10 cellular contexts compared by ENCODE assay signal in the genomic region with DNA sequence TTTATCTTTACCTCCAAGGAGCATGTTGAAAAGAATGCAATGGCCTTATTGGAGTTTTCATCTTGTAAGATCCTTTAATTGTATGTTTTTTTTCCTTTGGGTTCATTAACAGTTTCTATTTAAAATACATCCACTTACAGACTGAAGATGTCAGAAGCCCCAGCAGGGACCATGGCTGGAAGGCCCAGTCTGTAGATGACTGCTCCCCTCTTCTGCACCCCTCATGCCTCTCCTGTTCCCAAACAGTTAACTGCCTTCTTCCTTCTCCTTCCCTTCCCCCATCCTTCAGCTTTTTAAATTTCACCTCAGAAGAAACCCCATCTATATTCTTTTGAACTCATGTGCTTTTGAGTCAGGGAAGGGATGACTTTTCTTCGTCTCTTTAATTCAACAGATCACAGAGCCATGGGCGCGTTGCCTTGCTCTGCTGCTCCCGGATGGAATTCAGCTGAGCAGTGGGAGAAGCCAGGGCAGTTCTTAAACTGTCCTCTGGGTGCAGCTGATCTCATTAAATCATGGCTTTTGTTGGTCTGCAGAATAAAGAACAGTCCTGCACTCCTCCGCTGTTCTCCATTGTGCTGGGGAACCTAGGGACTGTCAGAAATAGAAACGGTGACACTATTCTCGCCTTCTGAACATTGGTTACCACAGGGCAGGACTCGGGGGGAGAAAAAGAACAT.
DNase-seq lines count a peak whose midpoint lies in the region; ATAC-seq and TF ChIP-seq lines count a peak whose summit lies in the region.
"Had no signal": no experiment of that assay in that cellular context is flagged by ENCODE, and none has a peak within 500 bp of the region (broad histone marks: within the 10 kb centered on the region; RNA-seq: fewer than 3 reads in every experiment).

No MANE protein-coding gene starts in this region.

- H3K4me1 Mint-ChIP-seq in WTC11 (peaks cover 8% of the 10 kb centered on the region), neural progenitor cell (peaks cover 9% of the 10 kb centered on the region), Caco-2 (ENCODE audit: low read depth, unreplicated experiment) (no peaks in the 10 kb centered on the region)

- DNase-seq in EL (peak; percentile 14), WTC11 (ENCODE audit: low spot score) (peak; percentile 20), head of caudate nucleus (peak in 32 of 42 donors; percentile 7 to 64 (median 32)), neural progenitor cell (ENCODE audit: low spot score) (peak; percentile 78), Caco-2 (no peak), hippocampal formation (lab: John Stamatoyannopoulos, UW) (no peak), esophagus muscularis mucosa (ENCODE audit: extremely low spot score) (no peak)
- DNase-seq: NCI-H2107 had no signal

- no peaks in the 10 kb centered on the region for H3K79me2 ChIP-seq in neural progenitor cell (ENCODE audit: low read depth)

- no peak overlapping the region for H3K4me3 ChIP-seq in neural progenitor cell
- no peak overlapping the region for H3K4me3 ChIP-seq in Caco-2 (ENCODE audit: low read depth, low read length)
- H3K4me3 ChIP-seq in esophagus muscularis mucosa: no peak overlapping the region
- H3K4me3 ChIP-seq: SK-N-MC had no signal

- peaks cover 9% of the 10 kb centered on the region for H3K9me3 Mint-ChIP-seq in WTC11
- peaks cover 3% of the 10 kb centered on the region for H3K9me3 Mint-ChIP-seq in neural progenitor cell
- H3K9me3 Mint-ChIP-seq in Caco-2 (ENCODE audit: unreplicated experiment): no peaks in the 10 kb centered on the region

- H3K9ac ChIP-seq in neural progenitor cell: no peak overlapping the region

- H3K36me3 ChIP-seq in neural progenitor cell: no peaks in the 10 kb centered on the region
- H3K36me3 ChIP-seq in Caco-2 (ENCODE audit: control insufficient read depth, insufficient read depth, low read length): no peaks in the 10 kb centered on the region
- H3K36me3 ChIP-seq in esophagus muscularis mucosa: peaks cover 0 to 3% (median 0%) of the 10 kb centered on the region in 4 donors

- H3K4me3 Mint-ChIP-seq in WTC11 (no peak overlapping the region), neural progenitor cell (peak overlapping the region; percentile 15), Caco-2 (ENCODE audit: unreplicated experiment) (no peak overlapping the region)

- H3K27ac ChIP-seq in neural progenitor cell (peak overlapping the region; percentile 76), esophagus muscularis mucosa (replicated peaks in 1 of 4) (no peak overlapping the region)
- H3K27ac ChIP-seq: SK-N-MC had no signal

- CTCF ChIA-PET in WTC11 (lab: Charles Lee) (interaction anchor here (1.2 to 1.5 kb wide), 6 partner anchors 8 to 71 kb away, joined by 3 to 9 read pairs (median 4); partner anchors contain the start of gene EIF1B), Caco-2 (lab: Charles Lee) (no interaction called here)

- H3F3A ChIP-seq in neural progenitor cell (ENCODE audit: low read depth): peaks cover 8% of the 10 kb centered on the region

- peak overlapping the region; percentile 71 for H3K4me2 ChIP-seq in neural progenitor cell

- H3K27me3 Mint-ChIP-seq in WTC11 (ENCODE audit: low read depth) (no peaks in the 10 kb centered on the region), neural progenitor cell (ENCODE audit: insufficient read depth, low read depth) (no peaks in the 10 kb centered on the region), Caco-2 (ENCODE audit: insufficient read depth, unreplicated experiment) (no peaks in the 10 kb centered on the region)

- TF ChIP-seq CTCF in WTC11 (IDR thresholded peaks at IDR 0.05) (no peak), neural progenitor cell (IDR thresholded peaks at IDR 0.05) (peak; percentile 54), Caco-2 (IDR thresholded peaks at IDR 0.05; ENCODE audit: insufficient read depth in 1 of 2, low read depth in 1 of 2, low read length in 1 of 2, severe bottlenecking in 1 of 2, unreplicated experiment in 1 of 2) (peak in 1 of 2 experiments; percentile 17), esophagus muscularis mucosa (IDR thresholded peaks at IDR 0.05) (peak in 1 of 3 experiments; percentile 5)

- H3K27me3 ChIP-seq in neural progenitor cell: no peaks in the 10 kb centered on the region
- H3K27me3 ChIP-seq in Caco-2 (replicated peaks; ENCODE audit: control insufficient read depth, insufficient read depth, low read length): no peaks in the 10 kb centered on the region; the same call in 1 of the 2 replicates
- H3K27me3 ChIP-seq in esophagus muscularis mucosa: no peaks in the 10 kb centered on the region

- TF ChIP-seq POLR2A in esophagus muscularis mucosa (IDR thresholded peaks at IDR 0.05; ENCODE audit: low read depth): no peak

- H4K20me1 ChIP-seq in neural progenitor cell (ENCODE audit: low read depth): no peaks in the 10 kb centered on the region

- no peaks in the 10 kb centered on the region for H3K36me3 Mint-ChIP-seq in WTC11
- no peaks in the 10 kb centered on the region for H3K36me3 Mint-ChIP-seq in neural progenitor cell
- no peaks in the 10 kb centered on the region for H3K36me3 Mint-ChIP-seq in Caco-2 (ENCODE audit: insufficient read depth, unreplicated experiment)

- BruUV-seq in Caco-2 (replicated peaks; lab: Mats Ljungman, UMichigan): no TSS peak

- TF ChIP-seq EP300 in esophagus muscularis mucosa (IDR thresholded peaks at IDR 0.05): no peak

- ATAC-seq in WTC11: peak; percentile 96
- no peak for ATAC-seq in HG02973 (IDR thresholded peaks at IDR 0.05; ENCODE audit: unreplicated experiment)

- H3K9me3 ChIP-seq in neural progenitor cell (ENCODE audit: low read depth) (no peaks in the 10 kb centered on the region), Caco-2 (no peaks in the 10 kb centered on the region), esophagus muscularis mucosa (no peaks in the 10 kb centered on the region)

- POLR2A ChIA-PET in WTC11 (lab: Charles Lee): no interaction called here
- POLR2A ChIA-PET in Caco-2 (lab: Charles Lee): no interaction called here

- H3K27ac Mint-ChIP-seq in WTC11 (no peak overlapping the region), neural progenitor cell (peak overlapping the region; percentile 75), Caco-2 (ENCODE audit: unreplicated experiment) (no peak overlapping the region)

- intact Hi-C loops in head of caudate nucleus (cut with DNase I): no loop called here
- intact Hi-C loops in Caco-2 (cut with micrococcal nuclease; ENCODE audit: unreplicated experiment): no loop called here
- intact Hi-C loops in esophagus muscularis mucosa (cut with DNase I): no loop called here

- H2AFZ ChIP-seq in neural progenitor cell (replicated peaks): peak overlapping the region; percentile 83

- H3K4me1 ChIP-seq in neural progenitor cell: peaks cover 11% of the 10 kb centered on the region
- H3K4me1 ChIP-seq in Caco-2: no peaks in the 10 kb centered on the region
- no peaks in the 10 kb centered on the region for H3K4me1 ChIP-seq in esophagus muscularis mucosa

- 64% methylated on average over 8 of the region's 8 CpGs for WGBS in esophagus muscularis mucosa

TF ChIP-seq in WTC11, 78 proteins besides CTCF, POLR2A, EP300 and RAD21 (continues in another document):
- TF ChIP-seq, protein P1, sequence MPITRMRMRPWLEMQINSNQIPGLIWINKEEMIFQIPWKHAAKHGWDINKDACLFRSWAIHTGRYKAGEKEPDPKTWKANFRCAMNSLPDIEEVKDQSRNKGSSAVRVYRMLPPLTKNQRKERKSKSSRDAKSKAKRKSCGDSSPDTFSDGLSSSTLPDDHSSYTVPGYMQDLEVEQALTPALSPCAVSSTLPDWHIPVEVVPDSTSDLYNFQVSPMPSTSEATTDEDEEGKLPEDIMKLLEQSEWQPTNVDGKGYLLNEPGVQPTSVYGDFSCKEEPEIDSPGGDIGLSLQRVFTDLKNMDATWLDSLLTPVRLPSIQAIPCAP (CRISPR knock-in tag; IDR thresholded peaks at IDR 0.05): no peak
- no peak for TF ChIP-seq SOX15 (CRISPR knock-in tag; IDR thresholded peaks at IDR 0.05)
- TF ChIP-seq, protein P2, sequence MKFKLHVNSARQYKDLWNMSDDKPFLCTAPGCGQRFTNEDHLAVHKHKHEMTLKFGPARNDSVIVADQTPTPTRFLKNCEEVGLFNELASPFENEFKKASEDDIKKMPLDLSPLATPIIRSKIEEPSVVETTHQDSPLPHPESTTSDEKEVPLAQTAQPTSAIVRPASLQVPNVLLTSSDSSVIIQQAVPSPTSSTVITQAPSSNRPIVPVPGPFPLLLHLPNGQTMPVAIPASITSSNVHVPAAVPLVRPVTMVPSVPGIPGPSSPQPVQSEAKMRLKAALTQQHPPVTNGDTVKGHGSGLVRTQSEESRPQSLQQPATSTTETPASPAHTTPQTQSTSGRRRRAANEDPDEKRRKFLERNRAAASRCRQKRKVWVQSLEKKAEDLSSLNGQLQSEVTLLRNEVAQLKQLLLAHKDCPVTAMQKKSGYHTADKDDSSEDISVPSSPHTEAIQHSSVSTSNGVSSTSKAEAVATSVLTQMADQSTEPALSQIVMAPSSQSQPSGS (CRISPR knock-in tag; IDR thresholded peaks at IDR 0.05; ENCODE audit: borderline replicate concordance, low read depth): no peak
- TF ChIP-seq ZNF423 (CRISPR knock-in tag; IDR thresholded peaks at IDR 0.05): no peak
- TF ChIP-seq ZNF512 (CRISPR knock-in tag; IDR thresholded peaks at IDR 0.05; ENCODE audit: borderline replicate concordance): no peak
- no peak for TF ChIP-seq MXD4 (CRISPR knock-in tag; IDR thresholded peaks at IDR 0.05; ENCODE audit: borderline replicate concordance)
- no peak for TF ChIP-seq IRF2 (CRISPR knock-in tag; IDR thresholded peaks at IDR 0.05; ENCODE audit: borderline replicate concordance, low read depth)

Comparison
In these comparisons a context has a peak if more than half of its experiments do, and no peak if none do; other contexts are left out.
1. DNase-seq: peak in EL (single experiment), WTC11 (single experiment), head of caudate nucleus (32 of 42) and neural progenitor cell (single experiment); none in Caco-2 (0 of 2), hippocampal formation (0 of 2) and esophagus muscularis mucosa (single experiment).